ENCODE assay signal across 30 cellular contexts in genomic region chr2:181289698-181290097, GRCh38.
DNase-seq lines count a peak whose midpoint lies in the region; ATAC-seq, FAIRE-seq and TF ChIP-seq lines count a peak whose summit lies in the region.
"Had no signal": no experiment of that assay in that cellular context is flagged by ENCODE, and none has a peak within 500 bp of the region (broad histone marks: within the 10 kb centered on the region; RNA-seq: fewer than 3 reads in every experiment).

No MANE protein-coding gene starts in this region.

- H4K20me1 ChIP-seq in HCT116 (ENCODE audit: insufficient read depth): no peaks in the 10 kb centered on the region

- H3K9me3 ChIP-seq in HCT116 (ENCODE audit: control insufficient read depth in 1 of 2, insufficient read depth in 1 of 2, low read depth in 1 of 2, low read length in 2 of 2): no peaks in the 10 kb centered on the region
- H3K9me3 ChIP-seq: MG63, Peyer's patch had no signal

- no peak overlapping the region for H3K27ac ChIP-seq in HCT116 (ENCODE audit: low read depth, low read length)
- H3K27ac ChIP-seq: C4-2B, Peyer's patch, SK-N-MC had no signal

- peak overlapping the region; percentile 1 for H2AFZ ChIP-seq in HCT116 (ENCODE audit: low read depth, low read length, poor library complexity, severe bottlenecking)

- CTCF ChIA-PET in activated CD8-positive, alpha-beta memory T cell treated with anti-CD3 and anti-CD28 coated beads, Interleukin-2, amount 10 ng/mL, durations not matched to agents 7 days and 5 days (lab: Charles Lee): no interaction called here
- CTCF ChIA-PET in HCT116 (lab: Charles Lee): no interaction called here
- CTCF ChIA-PET in activated CD8-positive, alpha-beta T cell treated with anti-CD3 and anti-CD28 coated beads, Interleukin-2, amount 10 ng/mL, durations not matched to agents 7 days and 5 days (lab: Charles Lee): interaction anchor here (2.5 kb wide), 1 partner anchor 168 kb away, joined by 10 read pairs; the partner anchor contains the start of gene ITGA4

- no peaks in the 10 kb centered on the region for H3K4me1 ChIP-seq in HCT116 (ENCODE audit: control insufficient read depth in 1 of 2, insufficient read depth in 2 of 2, low read length in 2 of 2)
- H3K4me1 ChIP-seq: Peyer's patch had no signal

- RAD21 ChIA-PET in HCT116 (lab: Charles Lee; ENCODE audit: low non-redundant PET in 1 of 2, low total read pairs in 2 of 2, uncharacterized antibody in 2 of 2, unreplicated experiment in 2 of 2): no interaction called here

- H3K9me2 ChIP-seq in HCT116 (ENCODE audit: insufficient read depth): peaks cover 3% of the 10 kb centered on the region; the same call in 1 of the 2 replicates

- TF ChIP-seq RAD21 in HCT116 (IDR thresholded peaks at IDR 0.05; ENCODE audit: low read depth): no peak

- no peak overlapping the region for H3K4me2 ChIP-seq in HCT116 (ENCODE audit: low read length)

- H3K27me3 Mint-ChIP-seq in activated CD8-positive, alpha-beta memory T cell treated with anti-CD3 and anti-CD28 coated beads, Interleukin-2, amount 10 ng/mL, durations not matched to agents 7 days and 5 days: no peaks in the 10 kb centered on the region
- no peaks in the 10 kb centered on the region for H3K27me3 Mint-ChIP-seq in activated CD8-positive, alpha-beta T cell treated with anti-CD3 and anti-CD28 coated beads, Interleukin-2, amount 10 ng/mL, durations not matched to agents 7 days and 5 days (ENCODE audit: low read depth)
- H3K27me3 Mint-ChIP-seq: B cell had no signal

- DNase-seq in activated CD8-positive, alpha-beta memory T cell treated with anti-CD3 and anti-CD28 coated beads, Interleukin-2, amount 10 ng/mL, durations not matched to agents 7 days and 5 days: no peak
- no peak for DNase-seq in activated CD8-positive, alpha-beta memory T cell treated with anti-CD3 and anti-CD28 coated beads, Interleukin-2, amount 50 U/mL, for 4 hours
- DNase-seq in GM12892 (ENCODE audit: insufficient read length) (no peak), HCT116 (ENCODE audit: low read depth, low spot score) (no peak), cortex of kidney (lab: John Stamatoyannopoulos, UW) (no peak)
- DNase-seq in activated CD8-positive, alpha-beta T cell treated with anti-CD3 and anti-CD28 coated beads, Interleukin-2, amount 10 ng/mL, durations not matched to agents 7 days and 5 days: no peak
- DNase-seq: CD8-positive, alpha-beta memory T cell; DMS 273 treated with DMSO at 0.1 percent for 48 hours; DMS79; EL; GDM1; HCEC 1CT; IMR-90; KG1; MG63; NCI-H1092; NCI-H1417 treated with DMSO at 0.1 percent for 48 hours; NCI-H1694 treated with DMSO at 0.1 percent for 48 hours; NCI-H2081; NCI-H2171 treated with DMSO at 0.1 percent for 48 hours; NCI-H524; OCI-M1; Peyer's patch; SIG-M5 had no signal

- no peaks in the 10 kb centered on the region for H3K79me2 ChIP-seq in HCT116 (ENCODE audit: insufficient read depth, low read length)

- H3K4me3 Mint-ChIP-seq in activated CD8-positive, alpha-beta memory T cell treated with anti-CD3 and anti-CD28 coated beads, Interleukin-2, amount 10 ng/mL, durations not matched to agents 7 days and 5 days: no peak overlapping the region
- no peak overlapping the region for H3K4me3 Mint-ChIP-seq in activated CD8-positive, alpha-beta T cell treated with anti-CD3 and anti-CD28 coated beads, Interleukin-2, amount 10 ng/mL, durations not matched to agents 7 days and 5 days
- H3K4me3 Mint-ChIP-seq: B cell; CD8-positive, alpha-beta memory T cell had no signal

- H3K4me1 Mint-ChIP-seq in activated CD8-positive, alpha-beta memory T cell treated with anti-CD3 and anti-CD28 coated beads, Interleukin-2, amount 10 ng/mL, durations not matched to agents 7 days and 5 days: peaks cover 12% of the 10 kb centered on the region
- peaks cover 9% of the 10 kb centered on the region for H3K4me1 Mint-ChIP-seq in activated CD8-positive, alpha-beta T cell treated with anti-CD3 and anti-CD28 coated beads, Interleukin-2, amount 10 ng/mL, durations not matched to agents 7 days and 5 days (ENCODE audit: low read depth)
- H3K4me1 Mint-ChIP-seq: B cell had no signal

- TF ChIP-seq POLR2A in GM12892 (IDR thresholded peaks at IDR 0.05; ENCODE audit: low read depth, low read length): no peak
- no peak for TF ChIP-seq POLR2A in HCT116 (IDR thresholded peaks at IDR 0.05; ENCODE audit: borderline replicate concordance, extremely low read depth, insufficient read depth, insufficient read length)

- no peaks in the 10 kb centered on the region for H3K36me3 ChIP-seq in HCT116 (ENCODE audit: control insufficient read depth in 1 of 2, insufficient read depth in 2 of 2, low read length in 2 of 2)
- H3K36me3 ChIP-seq: MG63, Peyer's patch had no signal

- no peak overlapping the region for H3K9ac ChIP-seq in HCT116 (ENCODE audit: low read length)

- peak; percentile 16 for ATAC-seq in activated CD8-positive, alpha-beta memory T cell treated with anti-CD3 and anti-CD28 coated beads, Interleukin-2, amount 10 ng/mL, durations not matched to agents 7 days and 5 days
- no peak for ATAC-seq in HCT116
- peak; percentile 70 for ATAC-seq in activated CD8-positive, alpha-beta T cell treated with anti-CD3 and anti-CD28 coated beads, Interleukin-2, amount 10 ng/mL, durations not matched to agents 7 days and 5 days
- ATAC-seq in esophagus mucosa: no peak
- ATAC-seq: GM12878 had no signal

- no peak overlapping the region for H3K4me3 ChIP-seq in HCT116 (replicated peaks in 1 of 2; ENCODE audit: low read depth in 1 of 2, low read length in 2 of 2)
- H3K4me3 ChIP-seq: GM12878, MG63, Peyer's patch, SK-N-MC had no signal

- peaks cover 19% of the 10 kb centered on the region for H3K9me3 Mint-ChIP-seq in activated CD8-positive, alpha-beta memory T cell treated with anti-CD3 and anti-CD28 coated beads, Interleukin-2, amount 10 ng/mL, durations not matched to agents 7 days and 5 days (ENCODE audit: low read depth)
- H3K9me3 Mint-ChIP-seq in activated CD8-positive, alpha-beta T cell treated with anti-CD3 and anti-CD28 coated beads, Interleukin-2, amount 10 ng/mL, durations not matched to agents 7 days and 5 days (ENCODE audit: insufficient read depth): peaks cover 29% of the 10 kb centered on the region

- TF ChIP-seq CTCF in HCT116 (IDR thresholded peaks at IDR 0.05 in 2 of 3, conservative IDR thresholded peaks at IDR 0.05 in 1 of 3; ENCODE audit: borderline replicate concordance in 1 of 3, insufficient read depth in 1 of 3, low read depth in 2 of 3, low read length in 2 of 3): no peak

- H3K27ac Mint-ChIP-seq in activated CD8-positive, alpha-beta memory T cell treated with anti-CD3 and anti-CD28 coated beads, Interleukin-2, amount 10 ng/mL, durations not matched to agents 7 days and 5 days: no peak overlapping the region
- no peak overlapping the region for H3K27ac Mint-ChIP-seq in activated CD8-positive, alpha-beta T cell treated with anti-CD3 and anti-CD28 coated beads, Interleukin-2, amount 10 ng/mL, durations not matched to agents 7 days and 5 days
- H3K27ac Mint-ChIP-seq: B cell; CD8-positive, alpha-beta memory T cell had no signal

- intact Hi-C loops in HCT116 (cut with micrococcal nuclease): no loop called here

- POLR2A ChIA-PET in HCT116 (lab: Charles Lee): no interaction called here
- POLR2A ChIA-PET in activated CD8-positive, alpha-beta T cell treated with anti-CD3 and anti-CD28 coated beads, Interleukin-2, amount 10 ng/mL, durations not matched to agents 7 days and 5 days (lab: Charles Lee): interaction anchor here (0.5 to 1.4 kb wide), 2 partner anchors 86 to 167 kb away, joined by 3 to 6 read pairs; partner anchors contain the start of gene ITGA4

- peaks cover 58% of the 10 kb centered on the region for H3K36me3 Mint-ChIP-seq in activated CD8-positive, alpha-beta memory T cell treated with anti-CD3 and anti-CD28 coated beads, Interleukin-2, amount 10 ng/mL, durations not matched to agents 7 days and 5 days
- H3K36me3 Mint-ChIP-seq in activated CD8-positive, alpha-beta T cell treated with anti-CD3 and anti-CD28 coated beads, Interleukin-2, amount 10 ng/mL, durations not matched to agents 7 days and 5 days (ENCODE audit: low read depth): peaks cover 39% of the 10 kb centered on the region

- BruUV-seq in HCT116 (replicated peaks; lab: Mats Ljungman, UMichigan): no TSS peak

- no peaks in the 10 kb centered on the region for H3K27me3 ChIP-seq in HCT116 (ENCODE audit: insufficient read depth, low read length)
- H3K27me3 ChIP-seq: MG63, Peyer's patch had no signal

- peak; percentile 70 for FAIRE-seq in GM12892 (lab: Jason Lieb, UNC)
- FAIRE-seq: GM12878, H1 had no signal

TF ChIP-seq in HCT116, 20 proteins besides CTCF, POLR2A, EP300 and RAD21 (continues in another document):
- TF ChIP-seq FOSL1 (IDR thresholded peaks at IDR 0.05; ENCODE audit: low read depth) (no peak), ELF1 (IDR thresholded peaks at IDR 0.05; ENCODE audit: borderline replicate concordance, low read depth) (no peak), YY1 (IDR thresholded peaks at IDR 0.05; ENCODE audit: extremely low read depth, insufficient replicate concordance, low read depth, low read length) (no peak), CBX3 (IDR thresholded peaks at IDR 0.05; ENCODE audit: low read depth) (no peak), ZFX (IDR thresholded peaks at IDR 0.05) (no peak), SP1 (IDR thresholded peaks at IDR 0.05; ENCODE audit: low read depth) (no peak), EZH2phosphoT487 (IDR thresholded peaks at IDR 0.05; ENCODE audit: borderline replicate concordance) (no peak), ZNF274 (IDR thresholded peaks at IDR 0.05; ENCODE audit: low read depth, low read length) (no peak), EGR1 (IDR thresholded peaks at IDR 0.05; ENCODE audit: low read depth) (no peak)
- TF ChIP-seq, protein P1, sequence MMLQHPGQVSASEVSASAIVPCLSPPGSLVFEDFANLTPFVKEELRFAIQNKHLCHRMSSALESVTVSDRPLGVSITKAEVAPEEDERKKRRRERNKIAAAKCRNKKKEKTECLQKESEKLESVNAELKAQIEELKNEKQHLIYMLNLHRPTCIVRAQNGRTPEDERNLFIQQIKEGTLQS (IDR thresholded peaks at IDR 0.05): no peak

Comparison
In these comparisons a context has a peak if more than half of its experiments do, and no peak if none do; other contexts are left out.
1. ATAC-seq: peak in activated CD8-positive, alpha-beta memory T cell treated with anti-CD3 and anti-CD28 coated beads, Interleukin-2, amount 10 ng/mL, durations not matched to agents 7 days and 5 days (single experiment) and activated CD8-positive, alpha-beta T cell treated with anti-CD3 and anti-CD28 coated beads, Interleukin-2, amount 10 ng/mL, durations not matched to agents 7 days and 5 days (single experiment); none in HCT116 (single experiment) and esophagus mucosa (single experiment).